ENCODE assay signal across 21 cellular contexts in genomic region chr14:65623759-65624158, GRCh38.
DNase-seq lines count a peak whose midpoint lies in the region; ATAC-seq, FAIRE-seq and TF ChIP-seq lines count a peak whose summit lies in the region.
"Had no signal": no experiment of that assay in that cellular context is flagged by ENCODE, and none has a peak within 500 bp of the region (broad histone marks: within the 10 kb centered on the region; RNA-seq: fewer than 3 reads in every experiment).

No MANE protein-coding gene starts in this region.

- peaks cover 0 to 4% of the 10 kb centered on the region in 2 experiments for H3K36me3 ChIP-seq in trophoblast cell (ENCODE audit: control insufficient read depth in 1 of 2, insufficient read depth in 2 of 2, low read length in 2 of 2)

- H3K23ac ChIP-seq in trophoblast cell (ENCODE audit: low read length): no peak overlapping the region

- no peak overlapping the region for H4K91ac ChIP-seq in trophoblast cell (ENCODE audit: low read depth, low read length)

- H3K4ac ChIP-seq in trophoblast cell (ENCODE audit: low read depth, low read length): no peak overlapping the region

- no peaks in the 10 kb centered on the region for H3K79me1 ChIP-seq in trophoblast cell (ENCODE audit: low read length)

- H3K4me3 ChIP-seq in A549 (no peak overlapping the region), trophoblast cell (ENCODE audit: low read depth, low read length) (no peak overlapping the region)
- H3K4me3 ChIP-seq: BLaER1 treated with 17β-estradiol and CSF1 and Interleukin-3, amounts not matched to agents 10 nM and 100 nM had no signal

- no peaks in the 10 kb centered on the region for H3K4me1 ChIP-seq in A549
- no peaks in the 10 kb centered on the region for H3K4me1 ChIP-seq in trophoblast cell (ENCODE audit: control insufficient read depth in 1 of 2, insufficient read depth in 2 of 2, low read length in 2 of 2)
- H3K4me1 ChIP-seq: Caco-2 had no signal

- CTCF ChIA-PET in A549 (lab: Yijun Ruan, JAX): no interaction called here

- H3K79me2 ChIP-seq in trophoblast cell (ENCODE audit: control insufficient read depth, insufficient read depth, low read length, poor library complexity): no peaks in the 10 kb centered on the region

- ATAC-seq in A549 (no peak), HG02938 (IDR thresholded peaks at IDR 0.05; ENCODE audit: unreplicated experiment) (no peak)
- ATAC-seq: CD8-positive, alpha-beta T cell had no signal

- TF ChIP-seq CTCF in A549 (IDR thresholded peaks at IDR 0.05): no peak

- H2BK120ac ChIP-seq in trophoblast cell (ENCODE audit: insufficient read depth, low read length, poor library complexity): no peak overlapping the region

- no peak overlapping the region for H3K9ac ChIP-seq in trophoblast cell (ENCODE audit: low read length)
- H3K9ac ChIP-seq: BLaER1 treated with 17β-estradiol and CSF1 and Interleukin-3, amounts not matched to agents 10 nM and 100 nM had no signal

- no peak overlapping the region for H2BK12ac ChIP-seq in trophoblast cell (ENCODE audit: low read length)

- H3K4me2 ChIP-seq in A549 (no peak overlapping the region), trophoblast cell (ENCODE audit: low read length) (no peak overlapping the region)
- H3K4me2 ChIP-seq: BLaER1 treated with 17β-estradiol and CSF1 and Interleukin-3, amounts not matched to agents 10 nM and 100 nM had no signal

- DNase-seq in A549 (ENCODE audit: low read depth in 1 of 2, low spot score in 1 of 2) (no peak), LHCN-M2 (ENCODE audit: low read depth) (peak; percentile 19), myocyte (ENCODE audit: low read depth) (peak; percentile 19), trophoblast cell (no peak)
- no peak for DNase-seq in activated naive CD8-positive, alpha-beta T cell treated with anti-CD3 and anti-CD28 coated beads for 36 hours
- DNase-seq: 8988T; AML-193; Caco-2; Calu3; CD4-positive, alpha-beta T cell; CD8-positive, alpha-beta T cell; DMS79 treated with DMSO at 0.1 percent for 48 hours; GF-D8 had no signal

- H3K9me3 ChIP-seq in A549 (no peaks in the 10 kb centered on the region), trophoblast cell (ENCODE audit: insufficient read depth, low read depth, low read length) (no peaks in the 10 kb centered on the region)
- H3K9me3 ChIP-seq: Caco-2 had no signal

- no peak overlapping the region for H3K27ac Mint-ChIP-seq in activated naive CD8-positive, alpha-beta T cell treated with anti-CD3 and anti-CD28 coated beads for 36 hours
- H3K27ac Mint-ChIP-seq: B cell; CD4-positive, alpha-beta T cell; CD8-positive, alpha-beta T cell had no signal

- peaks cover 15% of the 10 kb centered on the region for H3K4me1 Mint-ChIP-seq in activated naive CD8-positive, alpha-beta T cell treated with anti-CD3 and anti-CD28 coated beads for 36 hours

- no peaks in the 10 kb centered on the region for H3K27me3 Mint-ChIP-seq in activated naive CD8-positive, alpha-beta T cell treated with anti-CD3 and anti-CD28 coated beads for 36 hours
- H3K27me3 Mint-ChIP-seq: B cell; CD4-positive, alpha-beta T cell had no signal

- H3K9me3 Mint-ChIP-seq in activated naive CD8-positive, alpha-beta T cell treated with anti-CD3 and anti-CD28 coated beads for 36 hours: no peaks in the 10 kb centered on the region
- H3K9me3 Mint-ChIP-seq: CD4-positive, alpha-beta T cell; CD8-positive, alpha-beta T cell had no signal

- no peak overlapping the region for H4K8ac ChIP-seq in trophoblast cell (ENCODE audit: low read depth, low read length)

- no peaks in the 10 kb centered on the region for H3K27me3 ChIP-seq in trophoblast cell (ENCODE audit: insufficient read depth, low read length)
- H3K27me3 ChIP-seq: BLaER1 treated with 17β-estradiol and CSF1 and Interleukin-3, amounts not matched to agents 10 nM and 100 nM had no signal

- H2BK5ac ChIP-seq in trophoblast cell (ENCODE audit: low read depth, low read length, poor library complexity): no peak overlapping the region

- H3K4me3 Mint-ChIP-seq in activated naive CD8-positive, alpha-beta T cell treated with anti-CD3 and anti-CD28 coated beads for 36 hours: no peak overlapping the region
- H3K4me3 Mint-ChIP-seq: B cell; CD4-positive, alpha-beta T cell; CD8-positive, alpha-beta T cell had no signal

- TF ChIP-seq EP300 in A549 (IDR thresholded peaks at IDR 0.05): no peak

- WGBS in A549 (ENCODE audit: missing lambda C conversion rate): 58% methylated on average over 1 of the region's 1 CpG
- WGBS in trophoblast cell (ENCODE audit: extremely low coverage, insufficient coverage, insufficient read length): no CpG with 5 or more reads among the region's 1 CpG

- TF ChIP-seq POLR2A in A549 (IDR thresholded peaks at IDR 0.05; ENCODE audit: low read length): no peak

- H2AK5ac ChIP-seq in trophoblast cell (ENCODE audit: low read length): no peak overlapping the region

- no peak overlapping the region for H3K14ac ChIP-seq in trophoblast cell (ENCODE audit: low read length)

- H3K36me3 Mint-ChIP-seq in activated naive CD8-positive, alpha-beta T cell treated with anti-CD3 and anti-CD28 coated beads for 36 hours: peaks cover 12% of the 10 kb centered on the region

- no peak overlapping the region for H3K27ac ChIP-seq in A549
- no peak overlapping the region for H3K27ac ChIP-seq in trophoblast cell (ENCODE audit: low read depth, low read length)
- H3K27ac ChIP-seq: BLaER1 treated with 17β-estradiol and CSF1 and Interleukin-3, amounts not matched to agents 10 nM and 100 nM; C4-2B had no signal

- POLR2A ChIA-PET in A549 (lab: Yijun Ruan, JAX): no interaction called here

- no peak overlapping the region for H4K12ac ChIP-seq in trophoblast cell (ENCODE audit: low read depth, low read length)

- H3K18ac ChIP-seq in trophoblast cell (ENCODE audit: low read length): no peak overlapping the region

- H2AFZ ChIP-seq in trophoblast cell (ENCODE audit: insufficient read depth, low read length, poor library complexity): no peak overlapping the region

- TF ChIP-seq RAD21 in A549 (conservative IDR thresholded peaks at IDR 0.05 in 1 of 2, IDR thresholded peaks at IDR 0.05 in 1 of 2): no peak

- FAIRE-seq in A549 (lab: Jason Lieb, UNC): peak; percentile 46
- FAIRE-seq: A204.1, D721Med, G401.6, GM19239 had no signal

TF ChIP-seq in A549, 52 proteins besides CTCF, POLR2A, EP300 and RAD21:
- no peak for TF ChIP-seq EHMT2 (IDR thresholded peaks at IDR 0.05; ENCODE audit: low read depth)
- no peak for TF ChIP-seq RNF2 (IDR thresholded peaks at IDR 0.05; ENCODE audit: borderline replicate concordance, low read depth)
- TF ChIP-seq RARB (CRISPR knock-in tag; IDR thresholded peaks at IDR 0.05): no peak

Comparison
In these comparisons a context has a peak if more than half of its experiments do, and no peak if none do; other contexts are left out.
1. DNase-seq: peak in LHCN-M2 (single experiment) and myocyte (single experiment); none in A549 (0 of 2), trophoblast cell (0 of 2) and activated naive CD8-positive, alpha-beta T cell treated with anti-CD3 and anti-CD28 coated beads for 36 hours (single experiment).